ENCODE assay signal across 18 cellular contexts in the genomic region with DNA sequence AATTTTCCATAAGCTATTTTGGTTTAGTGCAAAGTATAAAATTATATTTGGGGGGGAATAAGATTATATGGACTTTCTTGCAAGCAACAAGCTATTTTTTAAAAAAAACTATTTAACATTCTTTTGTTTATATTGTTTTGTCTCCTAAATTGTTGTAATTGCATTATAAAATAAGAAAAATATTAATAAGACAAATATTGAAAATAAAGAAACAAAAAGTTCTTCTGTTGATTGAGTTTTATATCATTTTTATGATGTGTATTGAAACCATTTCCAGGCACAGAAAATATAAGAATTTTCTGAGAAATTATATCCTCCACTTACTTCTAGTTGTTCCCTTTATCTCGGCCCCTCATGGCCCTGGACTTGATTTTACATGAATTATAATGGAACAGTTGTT. TPM values are rescaled to one million over a fixed set of nuclear protein-coding genes. Genes with fewer than 3 reads are reported as not detected.
DNase-seq lines count a peak whose midpoint lies in the region; ATAC-seq and TF ChIP-seq lines count a peak whose summit lies in the region.
"Had no signal": no experiment of that assay in that cellular context is flagged by ENCODE, and none has a peak within 500 bp of the region (broad histone marks: within the 10 kb centered on the region; RNA-seq: fewer than 3 reads in every experiment).

No MANE protein-coding gene starts in this region.

- peak overlapping the region; percentile 35 for H3K4me3 Mint-ChIP-seq in activated T-cell treated with anti-CD3 and anti-CD28 coated beads, Interleukin-2, amount 50 U/mL, for 24 hours
- H3K4me3 Mint-ChIP-seq: type B pancreatic cell, WTC11 had no signal

- TF ChIP-seq EP300 in esophagus muscularis mucosa (IDR thresholded peaks at IDR 0.05), result no peak

- peaks cover 2% of the 10 kb centered on the region for H3K36me3 Mint-ChIP-seq in activated T-cell treated with anti-CD3 and anti-CD28 coated beads, Interleukin-2, amount 50 U/mL, for 24 hours (ENCODE audit: low read depth)
- H3K36me3 Mint-ChIP-seq: type B pancreatic cell, WTC11 had no signal

- peak overlapping the region; percentile 92 for H3K9ac ChIP-seq in skeletal muscle satellite cell (ENCODE audit: low read depth, low read length)

- no peak for TF ChIP-seq POLR2A in esophagus muscularis mucosa (IDR thresholded peaks at IDR 0.05; ENCODE audit: low read depth)

- peaks cover 37% of the 10 kb centered on the region for H3K4me1 Mint-ChIP-seq in activated T-cell treated with anti-CD3 and anti-CD28 coated beads, Interleukin-2, amount 50 U/mL, for 24 hours (ENCODE audit: low read depth)

- POLR2A ChIA-PET in Panc1 (lab: Charles Lee), result no interaction called here

- H3K27ac Mint-ChIP-seq in activated T-cell treated with anti-CD3 and anti-CD28 coated beads, Interleukin-2, amount 50 U/mL, for 24 hours, result peak overlapping the region; percentile 95

- H3K27ac ChIP-seq in Panc1 (ENCODE audit: low read length) (peak overlapping the region; percentile 69), esophagus muscularis mucosa (replicated peaks in 1 of 4) (no peak overlapping the region)

- no peaks in the 10 kb centered on the region for H3K9me3 Mint-ChIP-seq in activated T-cell treated with anti-CD3 and anti-CD28 coated beads, Interleukin-2, amount 50 U/mL, for 24 hours

- no peak for ATAC-seq in Panc1
- ATAC-seq in GM19324 (IDR thresholded peaks at IDR 0.05; ENCODE audit: low FRiP score, unreplicated experiment), result no peak

- BruUV-seq in Panc1 (replicated peaks; lab: Mats Ljungman, UMichigan), result no TSS peak

- no peaks in the 10 kb centered on the region for H3K27me3 ChIP-seq in Panc1 (ENCODE audit: control insufficient read depth, insufficient read depth, low read length)
- H3K27me3 ChIP-seq in skeletal muscle satellite cell (ENCODE audit: control insufficient read depth, insufficient read depth, low read length), result no peaks in the 10 kb centered on the region
- H3K27me3 ChIP-seq in esophagus muscularis mucosa, result peaks cover 0 to 9% (median 0%) of the 10 kb centered on the region in 4 donors
- H3K27me3 ChIP-seq: esophagus squamous epithelium had no signal

- CTCF ChIA-PET in Panc1 (lab: Charles Lee), result no interaction called here

- intact Hi-C loops in Panc1 (cut with micrococcal nuclease; ENCODE audit: unreplicated experiment) (no loop called here), esophagus muscularis mucosa (cut with DNase I) (no loop called here)

- no peak for DNase-seq in activated T-cell treated with anti-CD3 and anti-CD28 coated beads, Interleukin-2, amount 50 U/mL, for 24 hours
- no peak for DNase-seq in activated T-cell treated with anti-CD3 and anti-CD28 coated beads for 4 hours
- DNase-seq in Panc1 (ENCODE audit: low read depth, low spot score), result no peak
- no peak for DNase-seq in choroid plexus epithelial cell (ENCODE audit: low read depth)
- DNase-seq in inferior parietal cortex (ENCODE audit: extremely low spot score), result no peak
- no peak for DNase-seq in esophagus muscularis mucosa (ENCODE audit: extremely low spot score)
- DNase-seq: Caco-2, esophagus squamous epithelium, heart right ventricle, midbrain, NCI-H1930, NCI-H510A treated with DMSO at 0.1 percent for 48 hours, right cardiac atrium had no signal

- H3K4me3 ChIP-seq in Panc1 (ENCODE audit: low read depth in 2 of 2, low read length in 2 of 2), result peak overlapping the region in 1 of 2 experiments; percentile 38; a peak in 1 of 4 replicates
- peak overlapping the region; percentile 47 for H3K4me3 ChIP-seq in choroid plexus epithelial cell (ENCODE audit: low read depth, low read length)
- peak overlapping the region; percentile 64 for H3K4me3 ChIP-seq in skeletal muscle satellite cell (ENCODE audit: low read length)
- H3K4me3 ChIP-seq in esophagus muscularis mucosa, result no peak overlapping the region
- H3K4me3 ChIP-seq: esophagus squamous epithelium, heart right ventricle had no signal

- H3K4me2 ChIP-seq in skeletal muscle satellite cell (ENCODE audit: low read length), result peak overlapping the region; percentile 81

- no peaks in the 10 kb centered on the region for H3K36me3 ChIP-seq in Panc1 (ENCODE audit: control insufficient read depth, insufficient read depth, low read length)
- peaks cover 18% of the 10 kb centered on the region for H3K36me3 ChIP-seq in skeletal muscle satellite cell (ENCODE audit: insufficient read depth, low read length)
- no peaks in the 10 kb centered on the region for H3K36me3 ChIP-seq in esophagus muscularis mucosa
- H3K36me3 ChIP-seq: esophagus squamous epithelium, heart right ventricle had no signal

- H3K27me3 Mint-ChIP-seq in activated T-cell treated with anti-CD3 and anti-CD28 coated beads, Interleukin-2, amount 50 U/mL, for 24 hours, result peaks cover 28% of the 10 kb centered on the region

- H3K4me1 ChIP-seq in Panc1 (ENCODE audit: control insufficient read depth, insufficient read depth, low read length), result peaks cover 5% of the 10 kb centered on the region; the same call in 1 of the 2 replicates
- H3K4me1 ChIP-seq in skeletal muscle satellite cell (ENCODE audit: control insufficient read depth, insufficient read depth, low read length), result peaks cover 49% of the 10 kb centered on the region
- peaks cover 0 to 14% (median 8%) of the 10 kb centered on the region in 4 donors for H3K4me1 ChIP-seq in esophagus muscularis mucosa

- TF ChIP-seq CTCF in Panc1 (IDR thresholded peaks at IDR 0.05) (no peak), choroid plexus epithelial cell (conservative IDR thresholded peaks at IDR 0.05; ENCODE audit: low read depth, low read length) (no peak), esophagus muscularis mucosa (IDR thresholded peaks at IDR 0.05) (no peak)

- in situ Hi-C loops in Panc1 (cut with HindIII; ENCODE audit: low pct_unique_long_range_greater_than_20kb, low sequenced_read_pairs), result no loop called here

- H3K9me3 ChIP-seq in Panc1 (ENCODE audit: control insufficient read depth, insufficient read depth, low read depth, low read length) (no peaks in the 10 kb centered on the region; the same call in 1 of the 2 replicates), skeletal muscle satellite cell (replicated peaks; ENCODE audit: low read length) (no peaks in the 10 kb centered on the region), esophagus muscularis mucosa (no peaks in the 10 kb centered on the region)
- H3K9me3 ChIP-seq: Caco-2, esophagus squamous epithelium, heart right ventricle had no signal

- WGBS in esophagus muscularis mucosa, result 67% methylated on average over 1 of the region's 1 CpG

RNA-seq across cellular contexts. Expression of gene CCL20, which starts 3.7 kb away (rescaled TPM):
- total RNA-seq in Panc1 (2021; ENCODE audit: unreplicated experiment) (not detected), esophagus muscularis mucosa (1 to 10 TPM in 1 of 4 donors, not detected in 3; 3.5 TPM)
- not detected for polyA plus RNA-seq in Panc1 (2012; ENCODE audit: insufficient read length)
- 7.6 and 8.7 TPM in 2 replicates for total RNA-seq in skeletal muscle satellite cell (2012; rRNA removed)
- total RNA-seq: heart right ventricle, right cardiac atrium, WTC11 had no signal
- polyA plus RNA-seq: right cardiac atrium had no signal

RNA-seq across cellular contexts. Expression of gene DAW1, which starts 54.1 kb away (rescaled TPM):
- total RNA-seq in Panc1 (2021; ENCODE audit: unreplicated experiment) (0.26 TPM), esophagus muscularis mucosa (under 1 TPM in 2 of 4 donors, not detected in 2; 0.26 to 0.33 TPM)
- polyA plus RNA-seq in Panc1 (2012; ENCODE audit: insufficient read length), result not detected
- 12.2 and 13.2 TPM in 2 replicates for total RNA-seq in skeletal muscle satellite cell (2012; rRNA removed)
- total RNA-seq: HT-29 had no signal

Comparison
In these comparisons a context has a peak if more than half of its experiments do, and no peak if none do; other contexts are left out.
1. H3K4me3 ChIP-seq: peak in choroid plexus epithelial cell (single experiment) and skeletal muscle satellite cell (single experiment); none in esophagus muscularis mucosa (0 of 4).